14 cellular contexts compared by ENCODE assay signal in the genomic region with DNA sequence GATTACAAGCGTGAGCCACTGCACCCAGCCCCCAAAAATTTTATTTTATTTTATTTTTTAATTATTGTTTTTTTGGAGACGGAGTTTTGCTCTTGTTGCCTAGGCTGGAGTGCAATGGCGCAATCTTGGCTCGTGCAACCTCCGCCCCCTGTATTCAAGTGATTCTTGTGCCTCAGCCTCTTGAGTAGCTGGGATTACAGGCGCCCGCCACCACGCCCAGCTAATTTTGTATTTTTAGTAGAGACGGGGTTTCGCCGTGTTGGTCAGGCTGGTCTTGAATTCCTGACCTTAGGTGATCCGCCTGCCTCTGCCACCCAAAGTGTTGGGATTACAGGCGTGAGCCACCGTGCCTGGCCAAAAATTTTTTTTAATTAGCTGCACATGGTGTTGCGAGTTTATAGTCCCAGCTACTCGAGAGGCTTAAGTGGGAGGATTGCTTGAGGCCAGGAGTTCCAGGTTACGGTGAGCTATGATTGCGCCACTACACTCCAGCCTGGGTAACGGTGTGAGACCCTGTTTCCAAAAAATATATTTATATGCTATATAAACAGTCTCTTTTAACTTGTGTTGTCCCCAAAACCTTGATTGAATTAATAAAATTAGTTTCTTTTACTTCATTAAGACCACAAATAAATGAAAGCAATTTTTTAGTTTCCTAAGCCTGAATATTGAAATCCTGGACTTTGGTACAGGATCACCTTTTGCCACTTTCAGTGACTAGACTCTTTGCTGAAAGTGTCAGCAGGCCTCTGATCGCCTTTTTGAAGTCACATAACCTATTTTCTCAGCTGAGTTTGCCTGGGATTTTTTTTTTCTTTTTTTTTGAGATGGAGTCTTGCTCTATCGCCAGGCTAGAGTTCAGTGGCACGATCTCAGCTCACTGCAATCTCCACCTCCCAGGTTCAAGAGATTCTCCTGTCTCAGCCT.
"Had no signal": no experiment of that assay in that cellular context is flagged by ENCODE, and none has a peak within 500 bp of the region (broad histone marks: within the 10 kb centered on the region; RNA-seq: fewer than 3 reads in every experiment).

No MANE protein-coding gene starts in this region.

- H3K36me3 ChIP-seq: ovary had no signal

- H3K4me3 ChIP-seq: mucosa of descending colon, ovary, smooth muscle cell, suprapubic skin, thyroid gland, vagina had no signal

- DNase-seq: effector memory CD4-positive, alpha-beta T cell; islet precursor cell; left ventricle myocardium superior; mucosa of descending colon; naive thymus-derived CD8-positive, alpha-beta T cell; ovary; right cardiac atrium; stimulated activated CD4-positive, alpha-beta T cell treated with anti-CD3 and anti-CD28 coated beads, Interleukin-2, amount 100 ng/mL, for 48 hours; stimulated activated naive CD8-positive, alpha-beta T cell treated with anti-CD3 and anti-CD28 coated beads, Interleukin-15, Interleukin-2, amounts not matched to agents 100 U/mL and 50 U/mL, for 24 hours; thyroid gland had no signal

- H3K27ac ChIP-seq: ovary, suprapubic skin, thyroid gland, vagina had no signal

- H3K27me3 ChIP-seq: ovary, suprapubic skin, thyroid gland, vagina had no signal

- H3K4me1 ChIP-seq: suprapubic skin, thyroid gland, vagina had no signal

- H3K9me3 ChIP-seq: mucosa of descending colon, ovary, suprapubic skin, thyroid gland, vagina had no signal

- ATAC-seq: esophagus mucosa; left ventricle myocardium superior; mucosa of descending colon; naive thymus-derived CD8-positive, alpha-beta T cell; right cardiac atrium; stimulated activated naive CD8-positive, alpha-beta T cell treated with anti-CD3 and anti-CD28 coated beads, Interleukin-15, Interleukin-2, amounts not matched to agents 100 U/mL and 50 U/mL, for 24 hours had no signal
